In genomic region chr2:28583899-28584553, GRCh38 we compare ENCODE assay signal across 8 cellular contexts.
DNase-seq lines count a peak whose midpoint lies in the region; ATAC-seq and TF ChIP-seq lines count a peak whose summit lies in the region.

No MANE protein-coding gene starts in this region.

- 24 to 35% (median 27%) methylated on average over 9 to 10 of the region's 10 CpGs for WGBS in adrenal gland, 4 donors
- 22% methylated on average over 10 of the region's 10 CpGs for WGBS in smooth muscle cell (ENCODE audit: low lambda C conversion rate)

- H3K4me2 ChIP-seq in smooth muscle cell, result peak overlapping the region; percentile 77

- H3K9me3 ChIP-seq in A673 (ENCODE audit: low read depth, low read length, poor library complexity, severe bottlenecking) (no peaks in the 10 kb centered on the region), adrenal gland (replicated peaks in 1 of 3) (no peaks in the 10 kb centered on the region), right atrium auricular region (no peaks in the 10 kb centered on the region), smooth muscle cell (replicated peaks; ENCODE audit: low read depth) (no peaks in the 10 kb centered on the region)

- no peaks in the 10 kb centered on the region for H3K79me2 ChIP-seq in smooth muscle cell (ENCODE audit: low read depth)

- no peak for ATAC-seq in GM21825 (IDR thresholded peaks at IDR 0.05; ENCODE audit: unreplicated experiment)

- peak; percentile 73 for DNase-seq in A673 (ENCODE audit: low spot score)
- peak; percentile 35 for DNase-seq in H7
- DNase-seq in SK-MEL-5 (ENCODE audit: low read depth, low spot score), result peak; percentile 50
- DNase-seq in adrenal gland, result peak; percentile 81 to 94 (median 92)
- peak; percentile 93 for DNase-seq in right atrium auricular region (ENCODE audit: low spot score)
- DNase-seq in smooth muscle cell (lab: John Stamatoyannopoulos, UW; ENCODE audit: unreplicated experiment), result peak; percentile 94
- no peak for DNase-seq in NCI-H1105 treated with DMSO at 0.1 percent for 48 hours (lab: John Stamatoyannopoulos, UW)

- H3K27me3 ChIP-seq in A673 (replicated peaks; ENCODE audit: insufficient read depth, low read depth, low read length, poor library complexity), result no peaks in the 10 kb centered on the region
- H3K27me3 ChIP-seq in H7 (ENCODE audit: control insufficient read depth, insufficient read depth, low read length), result no peaks in the 10 kb centered on the region
- no peaks in the 10 kb centered on the region for H3K27me3 ChIP-seq in adrenal gland
- H3K27me3 ChIP-seq in right atrium auricular region, result no peaks in the 10 kb centered on the region
- no peaks in the 10 kb centered on the region for H3K27me3 ChIP-seq in smooth muscle cell (ENCODE audit: low read depth)

- no TSS peak for BruUV-seq in A673 (replicated peaks; lab: Mats Ljungman, UMichigan)

- no peak overlapping the region for H3K27ac ChIP-seq in A673 (ENCODE audit: low read depth, low read length, poor library complexity, severe bottlenecking)
- H3K27ac ChIP-seq in adrenal gland, result peak overlapping the region; percentile 38 to 90 (median 79)
- peak overlapping the region; percentile 75 to 89 for H3K27ac ChIP-seq in right atrium auricular region
- peak overlapping the region; percentile 97 for H3K27ac ChIP-seq in smooth muscle cell (ENCODE audit: low read depth)

- H3K9ac ChIP-seq in smooth muscle cell (ENCODE audit: low read depth), result peak overlapping the region; percentile 90

- TF ChIP-seq POLR2A in adrenal gland (IDR thresholded peaks at IDR 0.05), result peak in 1 of 2 donors; percentile 56

- in situ Hi-C loops in SK-MEL-5 (cut with HindIII; ENCODE audit: low pct_unique_long_range_greater_than_20kb, low sequenced_read_pairs), result no loop called here

- CTCF ChIA-PET in A673 (lab: Charles Lee), result interaction anchor here (1.0 kb wide), 1 partner anchor 10 kb away, joined by 4 read pairs; no protein-coding TSS in a partner anchor

- no peak overlapping the region for H2AFZ ChIP-seq in smooth muscle cell (ENCODE audit: low read depth)

- H3K4me3 ChIP-seq in A673 (ENCODE audit: low read depth, low read length, poor library complexity, severe bottlenecking) (no peak overlapping the region), H7 (ENCODE audit: insufficient read depth, low read depth, low read length) (no peak overlapping the region), adrenal gland (no peak overlapping the region), right atrium auricular region (no peak overlapping the region), smooth muscle cell (no peak overlapping the region)

- no peaks in the 10 kb centered on the region for H4K20me1 ChIP-seq in smooth muscle cell (ENCODE audit: low read depth)

- intact Hi-C loops in A673 (cut with micrococcal nuclease; ENCODE audit: unreplicated experiment), result no loop called here
- intact Hi-C loops in adrenal gland (cut with DNase I), result no loop called here

- POLR2A ChIA-PET in A673 (lab: Charles Lee; ENCODE audit: low non-redundant PET), result no interaction called here

- H3K4me1 ChIP-seq in A673 (ENCODE audit: insufficient read depth, low read length, poor library complexity, severe bottlenecking) (peaks cover 10% of the 10 kb centered on the region), adrenal gland (replicated peaks in 1 of 2) (peaks cover 12 to 17% of the 10 kb centered on the region in 2 donors), right atrium auricular region (peaks cover 0 to 27% of the 10 kb centered on the region in 2 donors), smooth muscle cell (ENCODE audit: low read depth) (no peaks in the 10 kb centered on the region)

- H3K36me3 ChIP-seq in A673 (ENCODE audit: insufficient read depth, low read length, poor library complexity, severe bottlenecking) (no peaks in the 10 kb centered on the region), H7 (replicated peaks; ENCODE audit: control insufficient read depth, insufficient read depth, low read length) (no peaks in the 10 kb centered on the region), adrenal gland (replicated peaks in 1 of 2) (no peaks in the 10 kb centered on the region), right atrium auricular region (no peaks in the 10 kb centered on the region), smooth muscle cell (ENCODE audit: low read depth) (no peaks in the 10 kb centered on the region)

- peaks cover 24% of the 10 kb centered on the region for H3F3A ChIP-seq in smooth muscle cell (ENCODE audit: low read depth)

- TF ChIP-seq CTCF in A673 (conservative IDR thresholded peaks at IDR 0.05; ENCODE audit: low read depth, low read length) (no peak), adrenal gland (IDR thresholded peaks at IDR 0.05) (no peak), right atrium auricular region (IDR thresholded peaks at IDR 0.05) (no peak), smooth muscle cell (IDR thresholded peaks at IDR 0.05; ENCODE audit: borderline replicate concordance, insufficient read depth, poor library complexity, severe bottlenecking) (no peak)
